Comparison of ENCODE assay signal across 24 cellular contexts in genomic region chr2:100704156-100704555, GRCh38.
"Had no signal": no experiment of that assay in that cellular context is flagged by ENCODE, and none has a peak within 500 bp of the region (broad histone marks: within the 10 kb centered on the region; RNA-seq: fewer than 3 reads in every experiment).

No MANE protein-coding gene starts in this region.

- H3K4me1 ChIP-seq: ascending aorta, body of pancreas, Peyer's patch had no signal

- H3K9me3 ChIP-seq: ascending aorta, body of pancreas, Peyer's patch had no signal

- H3K36me3 Mint-ChIP-seq: activated naive CD8-positive, alpha-beta T cell treated with anti-CD3 and anti-CD28 coated beads, Interleukin-2, amount 10 ng/mL, durations not matched to agents 7 days and 5 days; WTC11 had no signal

- DNase-seq: activated CD4-positive, alpha-beta memory T cell treated with anti-CD3 and anti-CD28 coated beads, Interleukin-2, amount 10 ng/mL, durations not matched to agents 7 days and 5 days; activated CD4-positive, alpha-beta T cell treated with anti-CD3 and anti-CD28 coated beads, Interleukin-2, amount 50 U/mL, for 1 hour; activated naive CD4-positive, alpha-beta T cell treated with anti-CD3 and anti-CD28 coated beads, Interleukin-2, amount 50 U/mL, for 16 hours; activated naive CD8-positive, alpha-beta T cell treated with anti-CD3 and anti-CD28 coated beads, Interleukin-2, amount 10 ng/mL, durations not matched to agents 7 days and 5 days; activated T-cell treated with anti-CD3 and anti-CD28 coated beads for 4 hours; activated T-cell treated with anti-CD3 and anti-CD28 coated beads, Interleukin-2, amount 50 U/mL, for 72 hours; body of pancreas; KG1; NCI-H1092; NCI-H1417; NCI-H1694; NCI-H2029; NCI-H345; NCI-H510A treated with DMSO at 0.1 percent for 48 hours; NCI-H69; NK-92 treated with Interleukin-12 subunit alpha and Interleukin-12 subunit beta, amount 100 ng/mL, for 24 hours; OCI-M1; Peyer's patch; SHP77 treated with DMSO at 0.1 percent for 48 hours; T-helper 9 cell had no signal

- H3K27ac Mint-ChIP-seq: activated CD4-positive, alpha-beta memory T cell treated with anti-CD3 and anti-CD28 coated beads, Interleukin-2, amount 10 ng/mL, durations not matched to agents 7 days and 5 days; activated naive CD8-positive, alpha-beta T cell treated with anti-CD3 and anti-CD28 coated beads, Interleukin-2, amount 10 ng/mL, durations not matched to agents 7 days and 5 days; activated T-cell treated with anti-CD3 and anti-CD28 coated beads, Interleukin-2, amount 50 U/mL, for 72 hours; IgD-negative memory B cell; T-helper 1 cell treated with Interleukin-12 subunit alpha and Interleukin-12 subunit beta and Interleukin-4 antibody, amounts not matched to agents 30 μg/mL and 1 μg/mL, for 36 hours; WTC11 had no signal

- H3K4me3 ChIP-seq: ascending aorta, body of pancreas, Peyer's patch had no signal

- H3K36me3 ChIP-seq: ascending aorta, Peyer's patch had no signal

- H3K27me3 Mint-ChIP-seq: activated CD4-positive, alpha-beta memory T cell treated with anti-CD3 and anti-CD28 coated beads, Interleukin-2, amount 10 ng/mL, durations not matched to agents 7 days and 5 days; activated naive CD8-positive, alpha-beta T cell treated with anti-CD3 and anti-CD28 coated beads, Interleukin-2, amount 10 ng/mL, durations not matched to agents 7 days and 5 days had no signal

- H3K4me3 Mint-ChIP-seq: activated CD4-positive, alpha-beta memory T cell treated with anti-CD3 and anti-CD28 coated beads, Interleukin-2, amount 10 ng/mL, durations not matched to agents 7 days and 5 days; activated naive CD8-positive, alpha-beta T cell treated with anti-CD3 and anti-CD28 coated beads, Interleukin-2, amount 10 ng/mL, durations not matched to agents 7 days and 5 days; activated T-cell treated with anti-CD3 and anti-CD28 coated beads, Interleukin-2, amount 50 U/mL, for 72 hours; IgD-negative memory B cell; T-helper 1 cell treated with Interleukin-12 subunit alpha and Interleukin-12 subunit beta and Interleukin-4 antibody, amounts not matched to agents 30 μg/mL and 1 μg/mL, for 36 hours; WTC11 had no signal

- H3K27me3 ChIP-seq: ascending aorta, body of pancreas, Peyer's patch had no signal

- H3K9me3 Mint-ChIP-seq: activated CD4-positive, alpha-beta memory T cell treated with anti-CD3 and anti-CD28 coated beads, Interleukin-2, amount 10 ng/mL, durations not matched to agents 7 days and 5 days; IgD-negative memory B cell had no signal

- H3K4me1 Mint-ChIP-seq: activated naive CD8-positive, alpha-beta T cell treated with anti-CD3 and anti-CD28 coated beads, Interleukin-2, amount 10 ng/mL, durations not matched to agents 7 days and 5 days; IgD-negative memory B cell had no signal

- H3K27ac ChIP-seq: ascending aorta, body of pancreas, Peyer's patch had no signal

- ATAC-seq: activated T-cell treated with anti-CD3 and anti-CD28 coated beads, Interleukin-2, amount 50 U/mL, for 72 hours; body of pancreas had no signal
